In the genomic region with DNA sequence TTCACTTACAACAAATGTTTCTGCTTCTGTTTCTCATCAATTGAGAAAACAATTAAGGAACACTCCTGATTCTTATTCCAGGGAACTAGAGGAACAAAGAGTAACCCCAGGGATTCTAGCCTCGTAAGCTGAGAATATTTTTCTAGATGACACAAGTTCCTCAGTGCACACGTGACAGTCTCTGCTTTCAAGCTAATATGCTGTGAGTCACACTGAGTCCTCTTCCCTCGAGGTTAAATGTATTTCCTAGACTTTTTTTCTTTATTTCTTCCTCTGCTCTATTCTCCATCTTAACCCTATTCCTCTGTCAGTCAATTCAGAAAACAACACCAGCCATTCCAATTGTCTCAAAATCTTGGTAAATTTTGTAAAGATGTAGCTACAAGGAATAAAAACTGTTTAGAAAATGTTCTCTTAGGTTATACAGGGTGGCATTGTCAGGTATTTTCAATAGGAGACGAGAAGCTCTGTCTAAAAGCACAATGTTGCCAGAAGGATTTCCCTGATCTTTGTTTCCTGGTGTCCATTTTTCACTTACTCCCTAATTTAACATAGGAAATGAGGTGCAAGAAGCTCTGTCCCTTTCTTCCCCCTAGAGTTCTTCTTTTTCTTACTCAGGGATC, we compare ENCODE assay signal across 8 cellular contexts. TPM values are rescaled to one million over a fixed set of nuclear protein-coding genes. Genes with fewer than 3 reads are reported as not detected.
DNase-seq lines count a peak whose midpoint lies in the region; ATAC-seq and TF ChIP-seq lines count a peak whose summit lies in the region.

No MANE protein-coding gene starts in this region.

- H3K27ac Mint-ChIP-seq in WTC11: peak overlapping the region; percentile 32; the same call in 1 of the 2 replicates

- H3K27me3 Mint-ChIP-seq in WTC11 (ENCODE audit: low read depth): no peaks in the 10 kb centered on the region

- peaks cover 31% of the 10 kb centered on the region for H3K9me3 ChIP-seq in left ventricle myocardium inferior (replicated peaks)
- H3K9me3 ChIP-seq in HAP-1: no peaks in the 10 kb centered on the region; the same call in 1 of the 2 replicates

- H3K27ac ChIP-seq in left ventricle myocardium inferior (replicated peaks): no peak overlapping the region

- DNase-seq in Right ventricle myocardium superior: no peak
- no peak for DNase-seq in left ventricle myocardium inferior
- DNase-seq in WTC11 (ENCODE audit: low spot score): no peak
- DNase-seq in iris pigment epithelial cell (ENCODE audit: low read depth): peak; percentile 92
- no peak for DNase-seq in GM13976 (ENCODE audit: low spot score)
- DNase-seq in COR-L47 (lab: John Stamatoyannopoulos, UW): no peak
- DNase-seq in HAP-1 (ENCODE audit: low spot score in 2 of 2): no peak

- in situ Hi-C loops in GM13976 (cut with MboI; ENCODE audit: low sequenced_read_pairs, unreplicated experiment): no loop called here
- in situ Hi-C loops in HAP-1 (cut with MboI; ENCODE audit: low sequenced_read_pairs): no loop called here

- POLR2A ChIA-PET in WTC11 (lab: Charles Lee): interaction anchor here (1.0 to 1.1 kb wide), 2 partner anchors 13 to 73 kb away, joined by 3 read pairs; no protein-coding TSS in a partner anchor

- CTCF ChIA-PET in WTC11 (lab: Charles Lee): interaction anchor here (0.6 kb wide), 1 partner anchor 71 kb away, joined by 3 read pairs; no protein-coding TSS in a partner anchor

- H3K36me3 ChIP-seq in left ventricle myocardium inferior (no peaks in the 10 kb centered on the region), HAP-1 (replicated peaks) (no peaks in the 10 kb centered on the region)

- H3K4me3 Mint-ChIP-seq in WTC11: no peak overlapping the region

- H3K4me1 ChIP-seq in left ventricle myocardium inferior (peaks cover 5% of the 10 kb centered on the region), HAP-1 (peaks cover 2% of the 10 kb centered on the region; the same call in 1 of the 2 replicates)

- ATAC-seq in Right ventricle myocardium superior (ENCODE audit: poor library complexity) (peak; percentile 73), WTC11 (peak; percentile 67), HG02884 (IDR thresholded peaks at IDR 0.05; ENCODE audit: unreplicated experiment) (no peak)

- H3K36me3 Mint-ChIP-seq in WTC11: peaks cover 11% of the 10 kb centered on the region; the same call in 1 of the 2 replicates

- intact Hi-C loops in Right ventricle myocardium superior (cut with DNase I) (no loop called here), left ventricle myocardium inferior (cut with micrococcal nuclease) (no loop called here)

- TF ChIP-seq CTCF in left ventricle myocardium inferior (IDR thresholded peaks at IDR 0.05; ENCODE audit: borderline replicate concordance) (no peak), WTC11 (IDR thresholded peaks at IDR 0.05) (no peak), GM13976 (IDR thresholded peaks at IDR 0.05; ENCODE audit: borderline replicate concordance, control extremely low read depth, extremely low read depth, insufficient read depth, missing control alignments) (no peak)

- no peak overlapping the region for H3K4me3 ChIP-seq in left ventricle myocardium inferior
- no peak overlapping the region for H3K4me3 ChIP-seq in HAP-1

- H3K27me3 ChIP-seq in left ventricle myocardium inferior (ENCODE audit: low read depth) (no peaks in the 10 kb centered on the region), HAP-1 (ENCODE audit: low read depth) (no peaks in the 10 kb centered on the region)

- peaks cover 16% of the 10 kb centered on the region for H3K9me3 Mint-ChIP-seq in WTC11

- H3K4me1 Mint-ChIP-seq in WTC11: peaks cover 45% of the 10 kb centered on the region

TF ChIP-seq in WTC11, 78 proteins besides CTCF, POLR2A, EP300 and RAD21:
- TF ChIP-seq, protein P1, sequence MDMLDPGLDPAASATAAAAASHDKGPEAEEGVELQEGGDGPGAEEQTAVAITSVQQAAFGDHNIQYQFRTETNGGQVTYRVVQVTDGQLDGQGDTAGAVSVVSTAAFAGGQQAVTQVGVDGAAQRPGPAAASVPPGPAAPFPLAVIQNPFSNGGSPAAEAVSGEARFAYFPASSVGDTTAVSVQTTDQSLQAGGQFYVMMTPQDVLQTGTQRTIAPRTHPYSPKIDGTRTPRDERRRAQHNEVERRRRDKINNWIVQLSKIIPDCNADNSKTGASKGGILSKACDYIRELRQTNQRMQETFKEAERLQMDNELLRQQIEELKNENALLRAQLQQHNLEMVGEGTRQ (CRISPR knock-in tag; IDR thresholded peaks at IDR 0.05): peak; percentile 79
- TF ChIP-seq, protein P2, sequence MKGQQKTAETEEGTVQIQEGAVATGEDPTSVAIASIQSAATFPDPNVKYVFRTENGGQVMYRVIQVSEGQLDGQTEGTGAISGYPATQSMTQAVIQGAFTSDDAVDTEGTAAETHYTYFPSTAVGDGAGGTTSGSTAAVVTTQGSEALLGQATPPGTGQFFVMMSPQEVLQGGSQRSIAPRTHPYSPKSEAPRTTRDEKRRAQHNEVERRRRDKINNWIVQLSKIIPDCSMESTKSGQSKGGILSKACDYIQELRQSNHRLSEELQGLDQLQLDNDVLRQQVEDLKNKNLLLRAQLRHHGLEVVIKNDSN (CRISPR knock-in tag; IDR thresholded peaks at IDR 0.05): peak; percentile 63; the same call in 1 of the 2 replicates
- TF ChIP-seq, protein P3, sequence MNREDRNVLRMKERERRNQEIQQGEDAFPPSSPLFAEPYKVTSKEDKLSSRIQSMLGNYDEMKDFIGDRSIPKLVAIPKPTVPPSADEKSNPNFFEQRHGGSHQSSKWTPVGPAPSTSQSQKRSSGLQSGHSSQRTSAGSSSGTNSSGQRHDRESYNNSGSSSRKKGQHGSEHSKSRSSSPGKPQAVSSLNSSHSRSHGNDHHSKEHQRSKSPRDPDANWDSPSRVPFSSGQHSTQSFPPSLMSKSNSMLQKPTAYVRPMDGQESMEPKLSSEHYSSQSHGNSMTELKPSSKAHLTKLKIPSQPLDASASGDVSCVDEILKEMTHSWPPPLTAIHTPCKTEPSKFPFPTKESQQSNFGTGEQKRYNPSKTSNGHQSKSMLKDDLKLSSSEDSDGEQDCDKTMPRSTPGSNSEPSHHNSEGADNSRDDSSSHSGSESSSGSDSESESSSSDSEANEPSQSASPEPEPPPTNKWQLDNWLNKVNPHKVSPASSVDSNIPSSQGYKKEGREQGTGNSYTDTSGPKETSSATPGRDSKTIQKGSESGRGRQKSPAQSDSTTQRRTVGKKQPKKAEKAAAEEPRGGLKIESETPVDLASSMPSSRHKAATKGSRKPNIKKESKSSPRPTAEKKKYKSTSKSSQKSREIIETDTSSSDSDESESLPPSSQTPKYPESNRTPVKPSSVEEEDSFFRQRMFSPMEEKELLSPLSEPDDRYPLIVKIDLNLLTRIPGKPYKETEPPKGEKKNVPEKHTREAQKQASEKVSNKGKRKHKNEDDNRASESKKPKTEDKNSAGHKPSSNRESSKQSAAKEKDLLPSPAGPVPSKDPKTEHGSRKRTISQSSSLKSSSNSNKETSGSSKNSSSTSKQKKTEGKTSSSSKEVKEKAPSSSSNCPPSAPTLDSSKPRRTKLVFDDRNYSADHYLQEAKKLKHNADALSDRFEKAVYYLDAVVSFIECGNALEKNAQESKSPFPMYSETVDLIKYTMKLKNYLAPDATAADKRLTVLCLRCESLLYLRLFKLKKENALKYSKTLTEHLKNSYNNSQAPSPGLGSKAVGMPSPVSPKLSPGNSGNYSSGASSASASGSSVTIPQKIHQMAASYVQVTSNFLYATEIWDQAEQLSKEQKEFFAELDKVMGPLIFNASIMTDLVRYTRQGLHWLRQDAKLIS (CRISPR knock-in tag; IDR thresholded peaks at IDR 0.05; ENCODE audit: borderline replicate concordance): no peak

RNA-seq across cellular contexts. Expression of a gene that starts 5.8 kb away (rescaled TPM):
- 14.1 TPM for total RNA-seq in Right ventricle myocardium superior
- total RNA-seq in left ventricle myocardium inferior: 19.4 TPM
- total RNA-seq in WTC11 (2021): 106 to 114 TPM (median 107 TPM) in 3 replicates
